ENCODE assay signal across 27 cellular contexts in genomic region chr1:82721702-82722101, GRCh38.
"Had no signal": no experiment of that assay in that cellular context is flagged by ENCODE, and none has a peak within 500 bp of the region (broad histone marks: within the 10 kb centered on the region; RNA-seq: fewer than 3 reads in every experiment).

No MANE protein-coding gene starts in this region.

- H3K9me3 ChIP-seq: ovary, testis, thyroid gland, upper lobe of left lung, vagina had no signal

- H3K36me3 ChIP-seq: left ventricle myocardium inferior, neural progenitor cell, ovary, stomach, thyroid gland, transverse colon, upper lobe of left lung, vagina had no signal

- H3K4me1 ChIP-seq: left ventricle myocardium inferior, neural progenitor cell, stomach, testis, thyroid gland, transverse colon, upper lobe of left lung, vagina had no signal

- H3K4me3 ChIP-seq: left ventricle myocardium inferior, lung, neural progenitor cell, ovary, skin epidermis, stomach, testis, thyroid gland, transverse colon, upper lobe of left lung, vagina had no signal

- H3K27ac ChIP-seq: left ventricle myocardium inferior, neural progenitor cell, ovary, skin epidermis, stomach, testis, thyroid gland, transverse colon, upper lobe of left lung, vagina had no signal

- H3K36me3 Mint-ChIP-seq: naive B cell; stimulated activated naive B cell treated with anti-CD40 and anti-IgM and Interleukin-4, amounts not matched to agents 10 μg/mL and 1 μg/mL and 100 μg/mL, for 72 hours had no signal

- H3K4me3 Mint-ChIP-seq: mesothelial cell of epicardium; naive B cell; natural killer cell; nephron progenitor cell; neural progenitor cell; stimulated activated naive B cell treated with anti-CD40 and anti-IgM and Interleukin-4, amounts not matched to agents 10 μg/mL and 1 μg/mL and 100 μg/mL, for 72 hours had no signal

- DNase-seq: islet precursor cell; left ventricle myocardium inferior; mesendoderm; naive B cell; natural killer cell; nephron progenitor cell; ovary; retina; stimulated activated CD4-positive, alpha-beta T cell treated with anti-CD3 and anti-CD28 coated beads, Interleukin-12 subunit alpha, Interleukin-12 subunit beta, amount 100 ng/mL, for 4 hours; stimulated activated CD4-positive, alpha-beta T cell treated with anti-CD3 and anti-CD28 coated beads, Interleukin-15, amount 100 ng/mL, for 24 hours; stimulated activated CD4-positive, alpha-beta T cell treated with anti-CD3 and anti-CD28 coated beads, Interleukin-2, amount 100 ng/mL, for 24 hours; stimulated activated CD4-positive, alpha-beta T cell treated with anti-CD3 and anti-CD28 coated beads, Interleukin-4, amount 100 ng/mL, for 1 hour; stimulated activated naive B cell treated with anti-CD40 and anti-IgM and Interleukin-4, amounts not matched to agents 10 μg/mL and 1 μg/mL and 100 μg/mL, for 72 hours; stimulated activated naive CD8-positive, alpha-beta T cell treated with anti-CD3 and anti-CD28 coated beads, Interleukin-15, Interleukin-2, amounts not matched to agents 100 U/mL and 50 U/mL, for 24 hours; stomach; testis; thyroid gland; transverse colon; upper lobe of left lung had no signal

- H3K4me2 ChIP-seq: neural progenitor cell had no signal

- ATAC-seq: natural killer cell; right cardiac atrium; sciatic nerve; stimulated activated naive B cell treated with anti-CD40 and anti-IgM and Interleukin-4, amounts not matched to agents 10 μg/mL and 1 μg/mL and 100 μg/mL, for 72 hours; stimulated activated naive CD8-positive, alpha-beta T cell treated with anti-CD3 and anti-CD28 coated beads, Interleukin-15, Interleukin-2, amounts not matched to agents 100 U/mL and 50 U/mL, for 24 hours had no signal

- H3K27me3 Mint-ChIP-seq: naive B cell; progenitor cell of endocrine pancreas; stimulated activated naive B cell treated with anti-CD40 and anti-IgM and Interleukin-4, amounts not matched to agents 10 μg/mL and 1 μg/mL and 100 μg/mL, for 72 hours had no signal

- H3K9ac ChIP-seq: neural progenitor cell had no signal

- H2AFZ ChIP-seq: neural progenitor cell had no signal

- H3K4me1 Mint-ChIP-seq: mesothelial cell of epicardium; naive B cell; natural killer cell; nephron progenitor cell; neural progenitor cell; stimulated activated naive B cell treated with anti-CD40 and anti-IgM and Interleukin-4, amounts not matched to agents 10 μg/mL and 1 μg/mL and 100 μg/mL, for 72 hours had no signal

- H3K27ac Mint-ChIP-seq: mesothelial cell of epicardium; naive B cell; natural killer cell; nephron progenitor cell; neural progenitor cell; progenitor cell of endocrine pancreas; stimulated activated naive B cell treated with anti-CD40 and anti-IgM and Interleukin-4, amounts not matched to agents 10 μg/mL and 1 μg/mL and 100 μg/mL, for 72 hours had no signal

- H3K27me3 ChIP-seq: neural progenitor cell, ovary, stomach, testis, thyroid gland, transverse colon, upper lobe of left lung, vagina had no signal
